Comparison of ENCODE assay signal across 8 cellular contexts in genomic region chrX:47384502-47384901, GRCh38. TPM values are rescaled to one million over a fixed set of nuclear protein-coding genes. Genes with fewer than 3 reads are reported as not detected.
DNase-seq lines count a peak whose midpoint lies in the region; ATAC-seq, FAIRE-seq and TF ChIP-seq lines count a peak whose summit lies in the region.

No MANE protein-coding gene starts in this region.

- TF ChIP-seq CTCF in AG04449 (IDR thresholded peaks at IDR 0.05; ENCODE audit: insufficient read depth, low read length, missing control alignments) (peak; percentile 57), GM20000 (IDR thresholded peaks at IDR 0.05; ENCODE audit: extremely low read depth, missing control alignments) (peak; percentile 28), choroid plexus epithelial cell (conservative IDR thresholded peaks at IDR 0.05; ENCODE audit: low read depth, low read length) (peak; percentile 83), HepG2 (CRISPR knock-in tag; IDR thresholded peaks at IDR 0.05) (peak; percentile 72)

- CTCF ChIA-PET in AG04449 (lab: Yijun Ruan, JAX) (interaction anchor here (0.6 to 3.9 kb wide), 32 partner anchors 10 to 196 kb away, joined by 3 to 26 read pairs (median 5); no protein-coding TSS in a partner anchor), HepG2 (lab: Yijun Ruan, JAX; ENCODE audit: low intra/inter-chr PET ratio, low total read pairs) (interaction anchor here (1.3 to 2.0 kb wide), 2 partner anchors 139 to 191 kb away, joined by 4 to 6 read pairs; partner anchors contain the start of gene UBA1)

- no TSS peak for BruUV-seq in HepG2 (replicated peaks; lab: Mats Ljungman, UMichigan)

- H2AFZ ChIP-seq in HepG2 (ENCODE audit: low read length): peak overlapping the region; percentile 42

- no peak for TF ChIP-seq POLR2A in HepG2 (IDR thresholded peaks at IDR 0.05; ENCODE audit: insufficient read depth in 1 of 2, low read depth in 2 of 2, low read length in 2 of 2)

- in situ Hi-C loops in HepG2 (cut with HindIII; ENCODE audit: extremely low pct_ligation_motif_present, low pct_unique_long_range_greater_than_20kb): no loop called here

- no peaks in the 10 kb centered on the region for H3K9me3 ChIP-seq in HepG2 (ENCODE audit: low read length)

- no peak overlapping the region for H3K9ac ChIP-seq in HepG2 (ENCODE audit: insufficient read depth, low read depth, low read length)

- H3K4me1 ChIP-seq in HepG2 (ENCODE audit: insufficient read depth, low read length): peaks cover 6% of the 10 kb centered on the region; the same call in 1 of the 2 replicates

- WGBS in HepG2 (ENCODE audit: low lambda C conversion rate): 0% methylated on average over 8 of the region's 8 CpGs

- intact Hi-C loops in HepG2 (cut with micrococcal nuclease; ENCODE audit: unreplicated experiment): loop anchor here (1.0 kb wide), 1 partner anchor 191 kb away; the partner anchor contains the start of gene UBA1

- FAIRE-seq in HepG2 (lab: Jason Lieb, UNC): peak; percentile 54

- POLR2A ChIA-PET in AG04449 (lab: Yijun Ruan, JAX): interaction anchor here (0.5 kb wide), 1 partner anchor 113 kb away, joined by 5 read pairs; no protein-coding TSS in a partner anchor
- POLR2A ChIA-PET in HepG2 (lab: Yijun Ruan, JAX): interaction anchor here (1.0 kb wide), 1 partner anchor 190 kb away, joined by 3 read pairs; no protein-coding TSS in a partner anchor

- ATAC-seq in HepG2: peak; percentile 73
- no peak for ATAC-seq in HG03159 (IDR thresholded peaks at IDR 0.05; ENCODE audit: unreplicated experiment)

- H3K27ac ChIP-seq in HepG2 (ENCODE audit: extremely low read length, insufficient read depth, low read length): no peak overlapping the region

- H4K20me1 ChIP-seq in HepG2 (ENCODE audit: insufficient read depth, low read length): no peaks in the 10 kb centered on the region

- no peak for TF ChIP-seq EP300 in HepG2 (IDR thresholded peaks at IDR 0.05; ENCODE audit: low read depth in 2 of 2, low read length in 2 of 2)
- no peak for TF ChIP-seq EP300 in HepG2 (CRISPR knock-in tag; IDR thresholded peaks at IDR 0.05; ENCODE audit: borderline replicate concordance)

- no peak for TF ChIP-seq RAD21 in HepG2 (CRISPR knock-in tag; IDR thresholded peaks at IDR 0.05)

- no peaks in the 10 kb centered on the region for H3K36me3 ChIP-seq in HepG2 (replicated peaks in 1 of 2; ENCODE audit: control insufficient read depth in 1 of 2, insufficient read depth in 2 of 2, low read length in 2 of 2)

- peak overlapping the region; percentile 55; the same call in 1 of the 2 replicates for H3K4me2 ChIP-seq in HepG2 (ENCODE audit: low read depth, low read length)

- H3K27me3 ChIP-seq in HepG2 (ENCODE audit: control insufficient read depth in 1 of 2, insufficient read depth in 2 of 2, low read length in 2 of 2): no peaks in the 10 kb centered on the region

- no peaks in the 10 kb centered on the region for H3K79me2 ChIP-seq in HepG2 (ENCODE audit: insufficient read depth, low read length)

- DNase-seq in AG04449 (ENCODE audit: low read depth, low spot score) (no peak), GM20000 (ENCODE audit: low spot score) (peak; percentile 30), NCI-H446 (lab: John Stamatoyannopoulos, UW) (peak; percentile 7 to 68), choroid plexus epithelial cell (ENCODE audit: low read depth) (peak; percentile 75), HepG2 (ENCODE audit: low spot score) (peak; percentile 64)
- DNase-seq in activated CD4-positive, alpha-beta T cell treated with anti-CD3 and anti-CD28 coated beads for 24 hours (ENCODE audit: low read depth in 2 of 2): peak; percentile 45 to 70
- DNase-seq in stimulated activated CD4-positive, alpha-beta T cell treated with anti-CD3 and anti-CD28 coated beads, TNF-alpha, amount 100 ng/mL, for 24 hours (ENCODE audit: low read depth in 3 of 3): peak; percentile 34 to 51 (median 35)

- no peak overlapping the region for H3K4me3 ChIP-seq in AG04449 (ENCODE audit: low read depth, low read length)
- H3K4me3 ChIP-seq in choroid plexus epithelial cell (ENCODE audit: low read depth, low read length): no peak overlapping the region
- H3K4me3 ChIP-seq in HepG2 (replicated peaks in 1 of 3; ENCODE audit: insufficient read depth in 1 of 3, low read depth in 2 of 3, low read length in 3 of 3): peak overlapping the region in 1 of 3 experiments; percentile 30; a peak in 2 of 6 replicates

TF ChIP-seq in HepG2, 621 proteins besides CTCF, POLR2A, EP300 and RAD21:
- peak; percentile 70 for TF ChIP-seq SMC3 (IDR thresholded peaks at IDR 0.05; ENCODE audit: low read length)
- TF ChIP-seq SOX6 (IDR thresholded peaks at IDR 0.05): no peak
- peak; percentile 69 for TF ChIP-seq SOX6 (CRISPR knock-in tag; IDR thresholded peaks at IDR 0.05)
- TF ChIP-seq, protein P1, sequence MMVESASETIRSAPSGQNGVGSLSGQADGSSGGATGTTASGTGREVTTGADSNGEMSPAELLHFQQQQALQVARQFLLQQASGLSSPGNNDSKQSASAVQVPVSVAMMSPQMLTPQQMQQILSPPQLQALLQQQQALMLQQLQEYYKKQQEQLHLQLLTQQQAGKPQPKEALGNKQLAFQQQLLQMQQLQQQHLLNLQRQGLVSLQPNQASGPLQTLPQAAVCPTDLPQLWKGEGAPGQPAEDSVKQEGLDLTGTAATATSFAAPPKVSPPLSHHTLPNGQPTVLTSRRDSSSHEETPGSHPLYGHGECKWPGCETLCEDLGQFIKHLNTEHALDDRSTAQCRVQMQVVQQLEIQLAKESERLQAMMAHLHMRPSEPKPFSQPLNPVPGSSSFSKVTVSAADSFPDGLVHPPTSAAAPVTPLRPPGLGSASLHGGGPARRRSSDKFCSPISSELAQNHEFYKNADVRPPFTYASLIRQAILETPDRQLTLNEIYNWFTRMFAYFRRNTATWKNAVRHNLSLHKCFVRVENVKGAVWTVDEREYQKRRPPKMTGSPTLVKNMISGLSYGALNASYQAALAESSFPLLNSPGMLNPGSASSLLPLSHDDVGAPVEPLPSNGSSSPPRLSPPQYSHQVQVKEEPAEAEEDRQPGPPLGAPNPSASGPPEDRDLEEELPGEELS (CRISPR knock-in tag; IDR thresholded peaks at IDR 0.05): no peak
- TF ChIP-seq, protein P2, sequence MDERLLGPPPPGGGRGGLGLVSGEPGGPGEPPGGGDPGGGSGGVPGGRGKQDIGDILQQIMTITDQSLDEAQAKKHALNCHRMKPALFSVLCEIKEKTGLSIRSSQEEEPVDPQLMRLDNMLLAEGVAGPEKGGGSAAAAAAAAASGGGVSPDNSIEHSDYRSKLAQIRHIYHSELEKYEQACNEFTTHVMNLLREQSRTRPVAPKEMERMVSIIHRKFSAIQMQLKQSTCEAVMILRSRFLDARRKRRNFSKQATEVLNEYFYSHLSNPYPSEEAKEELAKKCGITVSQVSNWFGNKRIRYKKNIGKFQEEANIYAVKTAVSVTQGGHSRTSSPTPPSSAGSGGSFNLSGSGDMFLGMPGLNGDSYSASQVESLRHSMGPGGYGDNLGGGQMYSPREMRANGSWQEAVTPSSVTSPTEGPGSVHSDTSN (CRISPR knock-in tag; IDR thresholded peaks at IDR 0.05): no peak
- TF ChIP-seq STAG1 (CRISPR knock-in tag; IDR thresholded peaks at IDR 0.05): peak; percentile 75
- peak; percentile 51; the same call in 1 of the 2 replicates for TF ChIP-seq SOX5 (CRISPR knock-in tag; IDR thresholded peaks at IDR 0.05; ENCODE audit: borderline replicate concordance)
- TF ChIP-seq SAP130 (CRISPR knock-in tag; IDR thresholded peaks at IDR 0.05; ENCODE audit: low read depth): 0 out of 2 replicates have a peak, but pooled peaks have one; percentile 17
- 0 out of 2 replicates have a peak, but pooled peaks have one; percentile 30 for TF ChIP-seq SOX13 (IDR thresholded peaks at IDR 0.05)
- peak in 1 of 2 experiments; percentile 68; a peak in 2 of 4 replicates for TF ChIP-seq SOX13 (CRISPR knock-in tag; conservative IDR thresholded peaks at IDR 0.05 in 1 of 2, IDR thresholded peaks at IDR 0.05 in 1 of 2)
TF ChIP-seq in HepG2: peak in this region for 6.

RNA-seq across cellular contexts. Expression of gene ZNF157, which starts 14.1 kb away (rescaled TPM):
- not detected in 2 replicates for total RNA-seq in HepG2 (2016; rRNA removed; fragmentation: Illumina TruSeq; extraction: Trizol)
- not detected in 2 replicates for total RNA-seq in HepG2 (2016; cell fraction: cytosol; rRNA removed; fragmentation: Illumina TruSeq; extraction: Trizol; ENCODE audit: low read depth)
- total RNA-seq in HepG2 (2016; cell fraction: insoluble cytoplasmic fraction; rRNA removed; fragmentation: Illumina TruSeq; extraction: Trizol): not detected in 2 replicates
- total RNA-seq in HepG2 (2016; cell fraction: membrane; rRNA removed; fragmentation: Illumina TruSeq; extraction: Trizol): not detected in 2 replicates
- total RNA-seq in HepG2 (2016; cell fraction: nucleus; rRNA removed; fragmentation: Illumina TruSeq; extraction: Trizol): not detected in 2 replicates
- not detected in 2 replicates for polyA plus RNA-seq in HepG2 (2011; rRNA removed)
- polyA plus RNA-seq in HepG2 (2011; cell fraction: cytosol; rRNA removed): not detected in 2 replicates
- polyA plus RNA-seq in HepG2 (2011; cell fraction: nucleus; rRNA removed): not detected in 2 replicates
- not detected in 2 replicates for polyA plus RNA-seq in HepG2 (2012)
- not detected in 2 replicates for polyA plus RNA-seq in HepG2 (2016; cell fraction: cytosol; fragmentation: Illumina TruSeq; extraction: Trizol; ENCODE audit: low read depth)
- not detected in 2 replicates for polyA plus RNA-seq in HepG2 (2016; cell fraction: insoluble cytoplasmic fraction; fragmentation: Illumina TruSeq; extraction: Trizol; ENCODE audit: low read depth)
- not detected in 2 replicates for polyA plus RNA-seq in HepG2 (2016; cell fraction: membrane; fragmentation: Illumina TruSeq; extraction: Trizol; ENCODE audit: low read depth)
- not detected in 2 replicates for polyA plus RNA-seq in HepG2 (2016; cell fraction: nucleus; fragmentation: Illumina TruSeq; extraction: Trizol; ENCODE audit: insufficient read depth, low read depth)
- not detected in 2 replicates for polyA minus RNA-seq in HepG2 (2011; rRNA and poly(A)+ RNA removed; ENCODE audit: low replicate concordance)
- not detected in 2 replicates for polyA minus RNA-seq in HepG2 (2011; cell fraction: cytosol; rRNA and poly(A)+ RNA removed)
- polyA minus RNA-seq in HepG2 (2011; cell fraction: nucleus; rRNA and poly(A)+ RNA removed): not detected in 2 replicates

Comparison
In these comparisons a context has a peak if more than half of its experiments do, and no peak if none do; other contexts are left out.
1. CTCF ChIP-seq: peak in every context shown above with its lines; median percentile 83 in choroid plexus epithelial cell; 72 in HepG2; 57 in AG04449; 28 in GM20000.